8 cellular contexts compared by ENCODE assay signal in genomic region chr6:144104898-144105487, GRCh38. TPM values are rescaled to one million over a fixed set of nuclear protein-coding genes. Genes with fewer than 3 reads are reported as not detected.
A peak's percentile ranks its signal among the peaks of the same experiment; 100 is the strongest.
DNase-seq lines count a peak whose midpoint lies in the region; ATAC-seq and TF ChIP-seq lines count a peak whose summit lies in the region.

No MANE protein-coding gene starts in this region.

- H3K36me3 ChIP-seq in left lung (no peaks in the 10 kb centered on the region), tibial nerve (no peaks in the 10 kb centered on the region)

- H3K27me3 ChIP-seq in left lung (no peaks in the 10 kb centered on the region), tibial nerve (no peaks in the 10 kb centered on the region)

- no peaks in the 10 kb centered on the region for H3K9me3 Mint-ChIP-seq in activated T-cell treated with anti-CD3 and anti-CD28 coated beads, Interleukin-2, amount 50 U/mL, for 24 hours
- no peaks in the 10 kb centered on the region for H3K9me3 Mint-ChIP-seq in central memory CD8-positive, alpha-beta T cell

- DNase-seq in activated T-cell treated with anti-CD3 and anti-CD28 coated beads for 4 hours (peak; percentile 33), HuH-7.5 (ENCODE audit: low spot score) (peak; percentile 32), left lung (no peak), tibial nerve (ENCODE audit: low spot score in 2 of 2) (peak in 1 of 2 donors; percentile 89)
- DNase-seq in activated T-cell treated with anti-CD3 and anti-CD28 coated beads, Interleukin-2, amount 50 U/mL, for 24 hours = no peak
- peak in 1 of 2 donors; percentile 45 for DNase-seq in central memory CD8-positive, alpha-beta T cell (ENCODE audit: low spot score in 2 of 2)

- no peak overlapping the region for H3K27ac ChIP-seq in left lung
- no peak overlapping the region for H3K27ac ChIP-seq in tibial nerve

- H3K27me3 Mint-ChIP-seq in activated T-cell treated with anti-CD3 and anti-CD28 coated beads, Interleukin-2, amount 50 U/mL, for 24 hours = no peaks in the 10 kb centered on the region
- H3K27me3 Mint-ChIP-seq in central memory CD8-positive, alpha-beta T cell = no peaks in the 10 kb centered on the region

- H3K36me3 Mint-ChIP-seq in activated T-cell treated with anti-CD3 and anti-CD28 coated beads, Interleukin-2, amount 50 U/mL, for 24 hours (ENCODE audit: low read depth) = no peaks in the 10 kb centered on the region
- H3K36me3 Mint-ChIP-seq in central memory CD8-positive, alpha-beta T cell (ENCODE audit: insufficient read depth) = no peaks in the 10 kb centered on the region

- H3K4me3 Mint-ChIP-seq in activated T-cell treated with anti-CD3 and anti-CD28 coated beads, Interleukin-2, amount 50 U/mL, for 24 hours = no peak overlapping the region
- H3K4me3 Mint-ChIP-seq in central memory CD8-positive, alpha-beta T cell = no peak overlapping the region

- H3K4me1 Mint-ChIP-seq in activated T-cell treated with anti-CD3 and anti-CD28 coated beads, Interleukin-2, amount 50 U/mL, for 24 hours (ENCODE audit: low read depth) = peaks cover 10% of the 10 kb centered on the region
- H3K4me1 Mint-ChIP-seq in central memory CD8-positive, alpha-beta T cell = peaks cover 5% of the 10 kb centered on the region

- H3K4me3 ChIP-seq in left lung (no peak overlapping the region), tibial nerve (no peak overlapping the region)

- H3K4me1 ChIP-seq in left lung (no peaks in the 10 kb centered on the region), tibial nerve (peaks cover 0 to 3% (median 0%) of the 10 kb centered on the region in 4 donors)

- intact Hi-C loops in left lung (cut with DNase I) = loop anchor here in 1 of 2 donors (5.0 kb wide), 1 partner anchor 112 kb away; no protein-coding TSS in a partner anchor

- TF ChIP-seq POLR2A in tibial nerve (IDR thresholded peaks at IDR 0.05) = no peak

- ATAC-seq in GM21423 (IDR thresholded peaks at IDR 0.05; ENCODE audit: unreplicated experiment) (peak; percentile 74), left lung (peak; percentile 77)
- peak; percentile 80 for ATAC-seq in central memory CD8-positive, alpha-beta T cell (replicated peaks; ENCODE audit: extremely low read depth, poor library complexity, severe bottlenecking)

- 0 to 1% methylated on average over 2 of the region's 2 CpGs for WGBS in tibial nerve, 2 donors

- TF ChIP-seq EP300 in tibial nerve (IDR thresholded peaks at IDR 0.05) = no peak

- H3K27ac Mint-ChIP-seq in activated T-cell treated with anti-CD3 and anti-CD28 coated beads, Interleukin-2, amount 50 U/mL, for 24 hours = no peak overlapping the region
- H3K27ac Mint-ChIP-seq in central memory CD8-positive, alpha-beta T cell (ENCODE audit: low read depth) = peak overlapping the region; percentile 76

- peak; percentile 52 to 69 for TF ChIP-seq CTCF in left lung (IDR thresholded peaks at IDR 0.05)
- peak; percentile 50 to 76 (median 69) for TF ChIP-seq CTCF in tibial nerve (IDR thresholded peaks at IDR 0.05)

- H3K9me3 ChIP-seq in left lung = no peaks in the 10 kb centered on the region
- no peaks in the 10 kb centered on the region for H3K9me3 ChIP-seq in tibial nerve

TF ChIP-seq in PFSK-1, 5 proteins besides CTCF, POLR2A, EP300 and RAD21:
- TF ChIP-seq TAF1 (IDR thresholded peaks at IDR 0.05; ENCODE audit: borderline replicate concordance, insufficient read depth, low read length) (peak; percentile 30; the same call in 1 of the 2 replicates), FOXP2 (optimal IDR thresholded peaks at IDR 0.05; ENCODE audit: borderline replicate concordance, extremely low read depth, extremely low read length, insufficient read depth) (no peak)

RNA-seq across cellular contexts. Expression of gene SF3B5, which starts 9.6 kb away (rescaled TPM):
- polyA plus RNA-seq in PFSK-1 (2012; ENCODE audit: insufficient read length, low read depth) = 284 TPM
- total RNA-seq in left lung = 100 to 1,000 TPM; 118 to 130 TPM
- total RNA-seq in tibial nerve = 100 to 1,000 TPM in 3 of 4 donors, 10 to 100 TPM in 1; 99.8 to 155 (median 118) TPM

RNA-seq across cellular contexts. Expression of gene STX11, which starts 45.3 kb away (rescaled TPM):
- 1.3 TPM for polyA plus RNA-seq in PFSK-1 (2012; ENCODE audit: insufficient read length, low read depth)
- 10 to 100 TPM; 18.2 to 31.3 TPM for total RNA-seq in left lung
- 10 to 100 TPM in 3 of 4 donors, 1 to 10 TPM in 1; 5.3 to 24.3 (median 12.5) TPM for total RNA-seq in tibial nerve

Comparison
In these comparisons a context has a peak if more than half of its experiments do, and no peak if none do; other contexts are left out.
1. DNase-seq: peak in activated T-cell treated with anti-CD3 and anti-CD28 coated beads for 4 hours (single experiment) and HuH-7.5 (single experiment); none in activated T-cell treated with anti-CD3 and anti-CD28 coated beads, Interleukin-2, amount 50 U/mL, for 24 hours (single experiment) and left lung (0 of 2).
2. Peak in every context shown above with its lines, with median percentiles within 50 percentile points of each other: ATAC-seq.